ENCODE assay signal across 1 cellular context in the genomic region with DNA sequence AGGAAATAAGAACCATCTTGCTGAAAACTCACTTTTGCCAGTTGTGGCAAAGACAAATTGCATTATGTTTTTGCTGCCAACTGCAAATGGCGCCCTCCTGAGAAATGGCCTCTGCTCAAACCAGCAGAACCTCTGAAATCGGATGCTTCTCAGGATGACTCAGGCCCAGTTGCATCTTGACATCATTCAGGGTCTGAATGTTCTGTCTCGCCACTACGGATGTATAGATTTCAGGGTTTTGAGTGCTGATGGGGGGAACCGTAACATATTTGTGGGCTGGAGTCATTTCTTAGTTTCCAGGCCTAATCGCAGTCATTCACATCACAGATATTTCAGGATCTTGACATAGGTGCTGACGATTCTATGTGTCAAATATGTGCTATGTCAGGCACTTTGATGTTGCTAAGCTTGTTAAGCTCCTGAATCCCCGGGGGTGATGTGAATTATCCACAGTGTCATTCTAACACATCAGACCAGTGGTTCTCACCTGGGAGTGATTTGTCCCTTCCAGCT.
A peak's percentile ranks its signal among the peaks of the same experiment; 100 is the strongest.
TF ChIP-seq lines count a peak whose summit lies in the region.

No MANE protein-coding gene starts in this region.

TF ChIP-seq in SK-N-SH, 30 proteins besides CTCF, POLR2A, EP300 and RAD21 (continued from another document):
- TF ChIP-seq ZBTB33 (IDR thresholded peaks at IDR 0.05; ENCODE audit: borderline replicate concordance, low read depth) = peak; percentile 88
